ENCODE assay signal across 1 cellular context in genomic region chr3:167886690-167887089, GRCh38.
TF ChIP-seq lines count a peak whose summit lies in the region.

No MANE protein-coding gene starts in this region.

TF ChIP-seq in A549, 52 proteins besides CTCF, POLR2A, EP300 and RAD21 (continued from another document):
- TF ChIP-seq ATOH8 (CRISPR knock-in tag; IDR thresholded peaks at IDR 0.05; ENCODE audit: low read depth) (no peak), FOXS1 (CRISPR knock-in tag; IDR thresholded peaks at IDR 0.05) (no peak), FOSB (CRISPR knock-in tag; IDR thresholded peaks at IDR 0.05) (no peak), POLR2AphosphoS2 (conservative IDR thresholded peaks at IDR 0.05; ENCODE audit: low read length) (no peak), HOXB13 (CRISPR knock-in tag; IDR thresholded peaks at IDR 0.05; ENCODE audit: low read depth) (no peak), ZNF302 (CRISPR knock-in tag; IDR thresholded peaks at IDR 0.05) (no peak), MYC (IDR thresholded peaks at IDR 0.05; ENCODE audit: borderline replicate concordance, low read length) (no peak), USF2 (IDR thresholded peaks at IDR 0.05) (no peak)
- TF ChIP-seq, protein P1, sequence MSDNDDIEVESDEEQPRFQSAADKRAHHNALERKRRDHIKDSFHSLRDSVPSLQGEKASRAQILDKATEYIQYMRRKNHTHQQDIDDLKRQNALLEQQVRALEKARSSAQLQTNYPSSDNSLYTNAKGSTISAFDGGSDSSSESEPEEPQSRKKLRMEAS (IDR thresholded peaks at IDR 0.05): no peak
